In genomic region chr15:59273266-59273665, GRCh38 we compare ENCODE assay signal across 1 cellular context.
TF ChIP-seq lines count a peak whose summit lies in the region.

No MANE protein-coding gene starts in this region.

TF ChIP-seq in HepG2, 621 proteins besides CTCF, POLR2A, EP300 and RAD21:
- no peak for TF ChIP-seq SMC3 (IDR thresholded peaks at IDR 0.05; ENCODE audit: low read length)
- TF ChIP-seq, protein P1, sequence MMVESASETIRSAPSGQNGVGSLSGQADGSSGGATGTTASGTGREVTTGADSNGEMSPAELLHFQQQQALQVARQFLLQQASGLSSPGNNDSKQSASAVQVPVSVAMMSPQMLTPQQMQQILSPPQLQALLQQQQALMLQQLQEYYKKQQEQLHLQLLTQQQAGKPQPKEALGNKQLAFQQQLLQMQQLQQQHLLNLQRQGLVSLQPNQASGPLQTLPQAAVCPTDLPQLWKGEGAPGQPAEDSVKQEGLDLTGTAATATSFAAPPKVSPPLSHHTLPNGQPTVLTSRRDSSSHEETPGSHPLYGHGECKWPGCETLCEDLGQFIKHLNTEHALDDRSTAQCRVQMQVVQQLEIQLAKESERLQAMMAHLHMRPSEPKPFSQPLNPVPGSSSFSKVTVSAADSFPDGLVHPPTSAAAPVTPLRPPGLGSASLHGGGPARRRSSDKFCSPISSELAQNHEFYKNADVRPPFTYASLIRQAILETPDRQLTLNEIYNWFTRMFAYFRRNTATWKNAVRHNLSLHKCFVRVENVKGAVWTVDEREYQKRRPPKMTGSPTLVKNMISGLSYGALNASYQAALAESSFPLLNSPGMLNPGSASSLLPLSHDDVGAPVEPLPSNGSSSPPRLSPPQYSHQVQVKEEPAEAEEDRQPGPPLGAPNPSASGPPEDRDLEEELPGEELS (CRISPR knock-in tag; IDR thresholded peaks at IDR 0.05) = 0 out of 2 replicates have a peak, but pooled peaks have one; percentile 21
- TF ChIP-seq TBL1XR1 (IDR thresholded peaks at IDR 0.05; ENCODE audit: borderline replicate concordance, low read length, partially characterized antibody) = no peak
- TF ChIP-seq FOSL2 (CRISPR knock-in tag; IDR thresholded peaks at IDR 0.05) = peak; percentile 57
- TF ChIP-seq BHLHE40 (IDR thresholded peaks at IDR 0.05; ENCODE audit: low read length) = peak; percentile 12; the same call in 1 of the 2 replicates
